In genomic region chr12:50765325-50765911, GRCh38 we compare ENCODE assay signal across 8 cellular contexts. TPM values are rescaled to one million over a fixed set of nuclear protein-coding genes. Genes with fewer than 3 reads are reported as not detected.
A peak's percentile ranks its signal among the peaks of the same experiment; 100 is the strongest.
DNase-seq lines count a peak whose midpoint lies in the region; ATAC-seq and TF ChIP-seq lines count a peak whose summit lies in the region.

No MANE protein-coding gene starts in this region.

- H4K20me1 ChIP-seq in PC-3 (ENCODE audit: low read length), result 0 out of 2 replicates have a peak, but pooled peaks cover 4% of the 10 kb centered on the region

- TF ChIP-seq CTCF in GM06990 (IDR thresholded peaks at IDR 0.05; ENCODE audit: insufficient read depth, low read length, poor library complexity, severe bottlenecking) (peak; percentile 61), PC-3 (conservative IDR thresholded peaks at IDR 0.05; ENCODE audit: low read depth, low read length) (peak; percentile 83), gastroesophageal sphincter (IDR thresholded peaks at IDR 0.05) (peak in 3 of 4 experiments; percentile 54 to 72 (median 65))

- TSS peak; percentile 47 for BruUV-seq in PC-3 (replicated peaks; lab: Mats Ljungman, UMichigan)

- H3K4me2 ChIP-seq in PC-3 (ENCODE audit: low read length), result peak overlapping the region; percentile 93

- CTCF ChIA-PET in PC-3 (lab: Charles Lee), result interaction anchor here (0.6 to 1.5 kb wide), 13 partner anchors 8 to 544 kb away, joined by 3 to 17 read pairs (median 5); partner anchors contain the start of gene SLC11A2
- CTCF ChIA-PET in activated naive CD4-positive, alpha-beta T cell treated with anti-CD3 and anti-CD28 coated beads for 36 hours (lab: Charles Lee), result interaction anchor here (0.6 to 2.9 kb wide), 19 partner anchors 8 to 912 kb away, joined by 3 to 41 read pairs (median 4); partner anchors contain the start of genes DIP2B and SLC11A2

- no peak overlapping the region for H2AFZ ChIP-seq in PC-3 (ENCODE audit: low read length)

- peaks cover 38% of the 10 kb centered on the region for H3K4me1 Mint-ChIP-seq in activated naive CD4-positive, alpha-beta T cell treated with anti-CD3 and anti-CD28 coated beads for 36 hours (ENCODE audit: low read depth)

- H3K79me2 ChIP-seq in PC-3 (ENCODE audit: low read length), result peaks cover 85% of the 10 kb centered on the region

- ATAC-seq in HG03565 (IDR thresholded peaks at IDR 0.05; ENCODE audit: unreplicated experiment), result peak; percentile 39
- ATAC-seq in PC-3, result peak; percentile 28
- no peak for ATAC-seq in gastroesophageal sphincter
- no peak for ATAC-seq in GM18520 (IDR thresholded peaks at IDR 0.05; ENCODE audit: unreplicated experiment)

- H3K27ac Mint-ChIP-seq in activated naive CD4-positive, alpha-beta T cell treated with anti-CD3 and anti-CD28 coated beads for 36 hours, result peak overlapping the region; percentile 94

- no peaks in the 10 kb centered on the region for H3F3A ChIP-seq in PC-3 (ENCODE audit: low read length, unreplicated experiment)

- no peak for TF ChIP-seq POLR2A in gastroesophageal sphincter (IDR thresholded peaks at IDR 0.05)

- H3K4me1 ChIP-seq in PC-3 (ENCODE audit: insufficient read depth, low read length), result peaks cover 28% of the 10 kb centered on the region
- peaks cover 0 to 62% (median 7%) of the 10 kb centered on the region in 3 donors for H3K4me1 ChIP-seq in gastroesophageal sphincter

- H3K9me3 Mint-ChIP-seq in activated naive CD4-positive, alpha-beta T cell treated with anti-CD3 and anti-CD28 coated beads for 36 hours, result peaks cover 4% of the 10 kb centered on the region

- peak overlapping the region; percentile 98 for H3K9ac ChIP-seq in PC-3 (ENCODE audit: low read length)

- no peak overlapping the region for H3K27ac ChIP-seq in PC-3 (ENCODE audit: low read length)
- H3K27ac ChIP-seq in gastroesophageal sphincter, result peak overlapping the region in 3 of 4 donors; percentile 96 to 99 (median 98)

- peak overlapping the region; percentile 76 for H3K4me3 ChIP-seq in GM06990 (replicated peaks; ENCODE audit: low read depth, low read length)
- peak overlapping the region; percentile 71 for H3K4me3 ChIP-seq in PC-3 (ENCODE audit: low read length)
- H3K4me3 ChIP-seq in gastroesophageal sphincter, result peak overlapping the region; percentile 77 to 97

- H3K36me3 ChIP-seq in GM06990 (ENCODE audit: control insufficient read depth, insufficient read depth, low read length) (no peaks in the 10 kb centered on the region), PC-3 (ENCODE audit: low read depth, low read length) (peaks cover 9% of the 10 kb centered on the region; the same call in 1 of the 2 replicates), gastroesophageal sphincter (no peaks in the 10 kb centered on the region)

- WGBS in gastroesophageal sphincter (ENCODE audit: low coverage in 1 of 2), 2 donors, result 16 to 18% methylated on average over 7 to 8 of the region's 8 CpGs

- no peak for TF ChIP-seq EP300 in gastroesophageal sphincter (IDR thresholded peaks at IDR 0.05)

- DNase-seq in GM06990 (ENCODE audit: extremely low read depth, insufficient read length) (peak; percentile 18), PC-3 (peak; percentile 58), occipital lobe (lab: John Stamatoyannopoulos, UW) (peak; percentile 10), KG1 (lab: John Stamatoyannopoulos, UW) (no peak)
- peak; percentile 67 for DNase-seq in activated naive CD4-positive, alpha-beta T cell treated with anti-CD3 and anti-CD28 coated beads for 36 hours

- H3K9me3 ChIP-seq in PC-3 (ENCODE audit: low read length), result no peaks in the 10 kb centered on the region
- H3K9me3 ChIP-seq in gastroesophageal sphincter, result no peaks in the 10 kb centered on the region

- H3K36me3 Mint-ChIP-seq in activated naive CD4-positive, alpha-beta T cell treated with anti-CD3 and anti-CD28 coated beads for 36 hours (ENCODE audit: low read depth), result peaks cover 9% of the 10 kb centered on the region

- POLR2A ChIA-PET in PC-3 (lab: Charles Lee; ENCODE audit: unreplicated experiment), result interaction anchor here (0.6 kb wide), 1 partner anchor 150 kb away, joined by 4 read pairs; no protein-coding TSS in a partner anchor

- H3K27me3 Mint-ChIP-seq in activated naive CD4-positive, alpha-beta T cell treated with anti-CD3 and anti-CD28 coated beads for 36 hours (ENCODE audit: low read depth), result no peaks in the 10 kb centered on the region

- H3K9me2 ChIP-seq in PC-3 (replicated peaks; ENCODE audit: low read length), result no peaks in the 10 kb centered on the region

- H3K4me3 Mint-ChIP-seq in activated naive CD4-positive, alpha-beta T cell treated with anti-CD3 and anti-CD28 coated beads for 36 hours, result peak overlapping the region; percentile 83

- intact Hi-C loops in PC-3 (cut with micrococcal nuclease), result loop anchor here (1.0 to 10.0 kb wide), 5 partner anchors 21 to 261 kb away; partner anchors contain the start of gene DIP2B
- intact Hi-C loops in activated naive CD4-positive, alpha-beta T cell treated with anti-CD3 and anti-CD28 coated beads for 36 hours (cut with micrococcal nuclease), result loop anchor here (1.0 to 10.0 kb wide), 9 partner anchors 60 to 653 kb away; partner anchors contain the start of genes BIN2, COX14, DIP2B and POU6F1

- no peaks in the 10 kb centered on the region for H3K27me3 ChIP-seq in GM06990 (replicated peaks; ENCODE audit: control insufficient read depth, insufficient read depth, low read length)
- no peaks in the 10 kb centered on the region for H3K27me3 ChIP-seq in PC-3 (ENCODE audit: low read length)
- no peaks in the 10 kb centered on the region for H3K27me3 ChIP-seq in gastroesophageal sphincter

RNA-seq across cellular contexts. Expression of gene ATF1, which starts 1.5 kb away (rescaled TPM):
- 46.7 and 67.2 TPM in 2 replicates for total RNA-seq in PC-3 (2014; rRNA removed)
- 10 to 100 TPM; 43.3 to 48.5 TPM for total RNA-seq in activated naive CD4-positive, alpha-beta T cell treated with anti-CD3 and anti-CD28 coated beads for 36 hours
- 10 to 100 TPM; 17.2 to 29.3 (median 19.4) TPM for total RNA-seq in gastroesophageal sphincter
- 30.3 TPM for total RNA-seq in occipital lobe

Comparison
In these comparisons a context has a peak if more than half of its experiments do, and no peak if none do; other contexts are left out.
1. ATAC-seq: peak in HG03565 (single experiment) and PC-3 (single experiment); none in gastroesophageal sphincter (single experiment) and GM18520 (single experiment).
2. Peak in every context shown above with its lines, with median percentiles within 50 percentile points of each other: H3K4me3 ChIP-seq and CTCF ChIP-seq.